1 cellular context compared by ENCODE assay signal in the genomic region with DNA sequence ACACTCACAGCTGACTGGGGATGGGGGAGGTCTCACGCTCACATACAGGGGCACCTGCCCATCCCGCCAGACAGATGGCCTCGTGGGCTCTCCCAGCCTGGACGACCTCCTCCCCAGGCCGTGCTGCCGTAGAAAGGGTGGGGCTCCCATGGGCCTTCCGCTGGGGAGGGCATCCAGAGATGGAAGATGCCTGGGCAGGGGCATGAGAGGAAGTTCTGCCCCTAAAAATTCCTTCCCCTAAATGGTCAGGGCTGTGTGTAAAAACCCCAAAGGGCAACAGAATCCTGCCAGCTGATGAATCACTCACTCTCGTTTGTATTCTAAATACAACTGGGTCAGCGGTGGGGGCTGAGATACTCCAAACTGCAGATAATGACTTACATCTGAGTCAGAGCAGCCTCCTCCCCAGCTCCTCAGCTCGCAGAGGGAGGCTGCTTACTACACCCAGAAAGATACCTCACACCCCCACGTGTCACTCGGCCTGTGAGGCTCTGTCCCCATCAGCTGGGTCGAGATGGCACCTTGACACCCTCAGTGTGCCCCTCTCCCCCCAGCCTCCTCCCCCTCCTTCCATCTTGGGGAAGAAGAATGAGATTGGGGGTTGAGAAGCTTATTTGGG.
TF ChIP-seq lines count a peak whose summit lies in the region.

No MANE protein-coding gene starts in this region.

TF ChIP-seq in IMR-90, 13 proteins besides CTCF, POLR2A, EP300 and RAD21:
- TF ChIP-seq FOS (IDR thresholded peaks at IDR 0.05; ENCODE audit: low read depth, low read length) (peak; percentile 95), MAZ (IDR thresholded peaks at IDR 0.05; ENCODE audit: borderline replicate concordance, low read depth, low read length) (peak; percentile 98), MXI1 (IDR thresholded peaks at IDR 0.05; ENCODE audit: borderline replicate concordance, low read depth, low read length) (peak; percentile 64), BHLHE40 (IDR thresholded peaks at IDR 0.05; ENCODE audit: low read depth, low read length) (peak; percentile 41; the same call in 1 of the 2 replicates), MAFK (IDR thresholded peaks at IDR 0.05; ENCODE audit: low read depth, low read length) (0 out of 2 replicates have a peak, but pooled peaks have one; percentile 2), CEBPB (IDR thresholded peaks at IDR 0.05; ENCODE audit: low read depth, low read length) (0 out of 2 replicates have a peak, but pooled peaks have one; percentile 11), RCOR1 (IDR thresholded peaks at IDR 0.05; ENCODE audit: insufficient replicate concordance, low read length) (no peak), NFE2L2 (IDR thresholded peaks at IDR 0.05; ENCODE audit: low read depth, low read length) (no peak), USF2 (IDR thresholded peaks at IDR 0.05; ENCODE audit: low read depth, low read length) (peak; percentile 86)
